ENCODE assay signal across 18 cellular contexts in genomic region chr20:60316759-60317158, GRCh38.
DNase-seq lines count a peak whose midpoint lies in the region; ATAC-seq and TF ChIP-seq lines count a peak whose summit lies in the region.
"Had no signal": no experiment of that assay in that cellular context is flagged by ENCODE, and none has a peak within 500 bp of the region (broad histone marks: within the 10 kb centered on the region; RNA-seq: fewer than 3 reads in every experiment).

No MANE protein-coding gene starts in this region.

- no peak overlapping the region for H4K8ac ChIP-seq in neuronal stem cell (ENCODE audit: low read depth, low read length)

- H3K27me3 ChIP-seq in endodermal cell (ENCODE audit: control insufficient read depth, insufficient read depth, low read length, poor library complexity, severe bottlenecking) (no peaks in the 10 kb centered on the region), neuronal stem cell (ENCODE audit: control insufficient read depth in 3 of 3, insufficient read depth in 3 of 3, low read depth in 1 of 3, low read length in 3 of 3) (no peaks in the 10 kb centered on the region)

- H3K4me1 Mint-ChIP-seq in endodermal cell: peaks cover 4% of the 10 kb centered on the region
- H3K4me1 Mint-ChIP-seq in T-helper 2 cell treated with Interferon-gamma antibody and Interleukin-4, amounts not matched to agents 5 μg/mL and 100 μg/mL, for 36 hours (ENCODE audit: low read depth): no peaks in the 10 kb centered on the region
- H3K4me1 Mint-ChIP-seq in natural killer cell treated with Interleukin-12 subunit alpha and Interleukin-12 subunit beta and Interleukin-15 and Interleukin-18, amount 100 ng/mL, for 72 hours (ENCODE audit: low read depth in 2 of 2): peaks cover 6 to 7% of the 10 kb centered on the region in 2 donors

- no peak overlapping the region for H3K14ac ChIP-seq in neuronal stem cell (ENCODE audit: low read length)

- H3K9ac ChIP-seq in endodermal cell (ENCODE audit: extremely low read depth, low read length, poor library complexity, severe bottlenecking) (no peak overlapping the region), neuronal stem cell (ENCODE audit: low read depth, low read length, poor library complexity) (no peak overlapping the region)

- 89% methylated on average over 2 to 4 of the region's 4 CpGs for WGBS in endodermal cell (ENCODE audit: insufficient coverage in 1 of 2, insufficient read length in 1 of 2), 2 experiments
- no CpG with 5 or more reads among the region's 4 CpGs for WGBS in neuronal stem cell (ENCODE audit: extremely low coverage in 2 of 2, insufficient read length in 2 of 2, insufficient replicate concordance in 1 of 2), 2 donors

- POLR2A ChIA-PET in HEK293 (lab: Yijun Ruan, JAX): no interaction called here

- H3K36me3 ChIP-seq in HEK293 (ENCODE audit: control insufficient read depth in 2 of 2, insufficient read depth in 1 of 2, low read length in 2 of 2) (no peaks in the 10 kb centered on the region), KOPT-K1 (ENCODE audit: insufficient read depth, low read length) (peaks cover 55% of the 10 kb centered on the region), endodermal cell (ENCODE audit: control insufficient read depth, insufficient read depth, low read length) (no peaks in the 10 kb centered on the region), neuronal stem cell (replicated peaks in 1 of 2; ENCODE audit: control insufficient read depth in 2 of 2, insufficient read depth in 2 of 2, low read length in 2 of 2) (no peaks in the 10 kb centered on the region)
- H3K36me3 ChIP-seq: HAP-1 had no signal

- no peak overlapping the region for H2AK5ac ChIP-seq in neuronal stem cell (ENCODE audit: low read depth, low read length)

- peaks cover 3% of the 10 kb centered on the region for H3K9me3 Mint-ChIP-seq in endodermal cell
- H3K9me3 Mint-ChIP-seq in T-helper 2 cell treated with Interferon-gamma antibody and Interleukin-4, amounts not matched to agents 5 μg/mL and 100 μg/mL, for 36 hours: peaks cover 3% of the 10 kb centered on the region
- H3K9me3 Mint-ChIP-seq in natural killer cell treated with Interleukin-12 subunit alpha and Interleukin-12 subunit beta and Interleukin-15 and Interleukin-18, amount 100 ng/mL, for 72 hours: peaks cover 4% of the 10 kb centered on the region
- H3K9me3 Mint-ChIP-seq: CD8-positive, alpha-beta T cell had no signal

- peak overlapping the region; percentile 23 for H3K4ac ChIP-seq in neuronal stem cell (ENCODE audit: low read length)

- H2AFZ ChIP-seq in neuronal stem cell (ENCODE audit: low read length): no peak overlapping the region

- H3K4me3 ChIP-seq in HEK293 (ENCODE audit: low read depth, low read length) (no peak overlapping the region), endodermal cell (ENCODE audit: low read length) (no peak overlapping the region), neuronal stem cell (ENCODE audit: low read length in 2 of 2) (no peak overlapping the region)
- H3K4me3 ChIP-seq: GM12878, HAP-1 had no signal

- TF ChIP-seq CTCF in HEK293 (tag by site-specific recombination; IDR thresholded peaks at IDR 0.05): no peak
- no peak for TF ChIP-seq CTCF in endodermal cell (conservative IDR thresholded peaks at IDR 0.05)

- no peak overlapping the region for H4K91ac ChIP-seq in neuronal stem cell (ENCODE audit: low read depth, low read length, poor library complexity)

- H3K23ac ChIP-seq in neuronal stem cell (ENCODE audit: low read depth, low read length, poor library complexity): no peak overlapping the region

- H2BK15ac ChIP-seq in neuronal stem cell (ENCODE audit: low read length): no peak overlapping the region

- no peak for ATAC-seq in HG03135 (IDR thresholded peaks at IDR 0.05; ENCODE audit: unreplicated experiment)
- ATAC-seq in natural killer cell treated with Interleukin-12 subunit alpha and Interleukin-12 subunit beta and Interleukin-15 and Interleukin-18, amount 100 ng/mL, for 72 hours: no peak
- ATAC-seq: CD8-positive, alpha-beta T cell; GM12878 had no signal

- H3K4me1 ChIP-seq in HEK293 (ENCODE audit: control insufficient read depth, insufficient read depth, low read length) (no peaks in the 10 kb centered on the region), endodermal cell (ENCODE audit: control insufficient read depth, insufficient read depth, low read length) (no peaks in the 10 kb centered on the region), neuronal stem cell (ENCODE audit: control insufficient read depth in 2 of 2, insufficient read depth in 1 of 2, low read depth in 1 of 2, low read length in 2 of 2) (peaks cover 0 to 4% of the 10 kb centered on the region in 2 donors)
- H3K4me1 ChIP-seq: Caco-2, HAP-1 had no signal

- DNase-seq in endodermal cell (no peak), neuronal stem cell (ENCODE audit: low spot score) (no peak)
- no peak for DNase-seq in activated CD4-positive, alpha-beta T cell treated with anti-CD3 and anti-CD28 coated beads for 48 hours
- no peak for DNase-seq in T-helper 2 cell treated with Interferon-gamma antibody and Interleukin-4, amounts not matched to agents 5 μg/mL and 100 μg/mL, for 36 hours (ENCODE audit: low spot score)
- DNase-seq in natural killer cell treated with Interleukin-12 subunit alpha and Interleukin-12 subunit beta and Interleukin-15 and Interleukin-18, amount 100 ng/mL, for 72 hours (ENCODE audit: low spot score): no peak
- DNase-seq: Caco-2; CD4-positive, CD25-positive, alpha-beta regulatory T cell; CD8-positive, alpha-beta T cell; DMS153; EL; GDM1; GOT3 had no signal

- H3K9me3 ChIP-seq in HEK293 (ENCODE audit: control insufficient read depth, insufficient read depth, low read depth, low read length): no peaks in the 10 kb centered on the region
- H3K9me3 ChIP-seq in KOPT-K1 (ENCODE audit: insufficient read depth, low read length, poor library complexity, severe bottlenecking): no peaks in the 10 kb centered on the region
- no peaks in the 10 kb centered on the region for H3K9me3 ChIP-seq in endodermal cell (ENCODE audit: control insufficient read depth, low read length)
- peaks cover 0 to 3% of the 10 kb centered on the region in 2 donors for H3K9me3 ChIP-seq in neuronal stem cell (replicated peaks in 1 of 2; ENCODE audit: control insufficient read depth in 2 of 2, insufficient read depth in 1 of 2, low read depth in 1 of 2, low read length in 2 of 2)
- H3K9me3 ChIP-seq: Caco-2, HAP-1 had no signal

- H2BK120ac ChIP-seq in neuronal stem cell (ENCODE audit: low read depth, low read length): no peak overlapping the region

- H3K27ac ChIP-seq in HEK293 (ENCODE audit: extremely low read depth, low read depth, low read length): no peak overlapping the region
- H3K27ac ChIP-seq in KOPT-K1 (ENCODE audit: low read depth, low read length, poor library complexity, severe bottlenecking): peak overlapping the region; percentile 46
- peak overlapping the region; percentile 87 for H3K27ac ChIP-seq in endodermal cell (ENCODE audit: low read depth, low read length)
- H3K27ac ChIP-seq in neuronal stem cell (replicated peaks; ENCODE audit: low read length): no peak overlapping the region
- H3K27ac ChIP-seq: C4-2B had no signal

- H2BK12ac ChIP-seq in neuronal stem cell (ENCODE audit: low read length): no peak overlapping the region

- no peak overlapping the region for H3K18ac ChIP-seq in neuronal stem cell (ENCODE audit: low read length)

- H3K27ac Mint-ChIP-seq in endodermal cell: no peak overlapping the region
- no peak overlapping the region for H3K27ac Mint-ChIP-seq in T-helper 2 cell treated with Interferon-gamma antibody and Interleukin-4, amounts not matched to agents 5 μg/mL and 100 μg/mL, for 36 hours
- no peak overlapping the region for H3K27ac Mint-ChIP-seq in natural killer cell treated with Interleukin-12 subunit alpha and Interleukin-12 subunit beta and Interleukin-15 and Interleukin-18, amount 100 ng/mL, for 72 hours
- H3K27ac Mint-ChIP-seq: CD8-positive, alpha-beta T cell had no signal

- CTCF ChIA-PET in HEK293 (lab: Yijun Ruan, JAX): no interaction called here

- no peaks in the 10 kb centered on the region for H3K36me3 Mint-ChIP-seq in endodermal cell (ENCODE audit: low read depth)
- no peaks in the 10 kb centered on the region for H3K36me3 Mint-ChIP-seq in T-helper 2 cell treated with Interferon-gamma antibody and Interleukin-4, amounts not matched to agents 5 μg/mL and 100 μg/mL, for 36 hours (ENCODE audit: low read depth)
- H3K36me3 Mint-ChIP-seq in natural killer cell treated with Interleukin-12 subunit alpha and Interleukin-12 subunit beta and Interleukin-15 and Interleukin-18, amount 100 ng/mL, for 72 hours: no peaks in the 10 kb centered on the region
- H3K36me3 Mint-ChIP-seq: CD4-positive, CD25-positive, alpha-beta regulatory T cell; CD8-positive, alpha-beta T cell had no signal

- peaks cover 32% of the 10 kb centered on the region for H3K27me3 Mint-ChIP-seq in endodermal cell (ENCODE audit: insufficient read depth)
- H3K27me3 Mint-ChIP-seq in T-helper 2 cell treated with Interferon-gamma antibody and Interleukin-4, amounts not matched to agents 5 μg/mL and 100 μg/mL, for 36 hours (ENCODE audit: low read depth): no peaks in the 10 kb centered on the region
- H3K27me3 Mint-ChIP-seq in natural killer cell treated with Interleukin-12 subunit alpha and Interleukin-12 subunit beta and Interleukin-15 and Interleukin-18, amount 100 ng/mL, for 72 hours: no peaks in the 10 kb centered on the region
- H3K27me3 Mint-ChIP-seq: CD4-positive, CD25-positive, alpha-beta regulatory T cell had no signal

- H2BK5ac ChIP-seq in neuronal stem cell (ENCODE audit: low read length): no peak overlapping the region

- no peaks in the 10 kb centered on the region for H3K79me1 ChIP-seq in neuronal stem cell (ENCODE audit: low read depth, low read length)

- H3K4me2 ChIP-seq in neuronal stem cell (ENCODE audit: insufficient read depth, low read length, poor library complexity, severe bottlenecking): no peak overlapping the region

- no peak overlapping the region for H3K4me3 Mint-ChIP-seq in endodermal cell
- no peak overlapping the region for H3K4me3 Mint-ChIP-seq in T-helper 2 cell treated with Interferon-gamma antibody and Interleukin-4, amounts not matched to agents 5 μg/mL and 100 μg/mL, for 36 hours
- no peak overlapping the region for H3K4me3 Mint-ChIP-seq in natural killer cell treated with Interleukin-12 subunit alpha and Interleukin-12 subunit beta and Interleukin-15 and Interleukin-18, amount 100 ng/mL, for 72 hours
- H3K4me3 Mint-ChIP-seq: CD4-positive, CD25-positive, alpha-beta regulatory T cell; CD8-positive, alpha-beta T cell had no signal

TF ChIP-seq in HEK293, 187 proteins besides CTCF, POLR2A, EP300 and RAD21:
- TF ChIP-seq ZNF623 (tag by site-specific recombination; IDR thresholded peaks at IDR 0.05): 0 out of 2 replicates have a peak, but pooled peaks have one; percentile 6
- no peak for TF ChIP-seq OVOL3 (tag by site-specific recombination; IDR thresholded peaks at IDR 0.05)
- no peak for TF ChIP-seq ZNF830 (tag by site-specific recombination; IDR thresholded peaks at IDR 0.05; ENCODE audit: low read depth)

Comparison
In these comparisons a context has a peak if more than half of its experiments do, and no peak if none do; other contexts are left out.
1. H3K27ac ChIP-seq: peak in KOPT-K1 (single experiment) and endodermal cell (single experiment); none in HEK293 (single experiment) and neuronal stem cell (single experiment).